5 cellular contexts compared by ENCODE assay signal in the genomic region with DNA sequence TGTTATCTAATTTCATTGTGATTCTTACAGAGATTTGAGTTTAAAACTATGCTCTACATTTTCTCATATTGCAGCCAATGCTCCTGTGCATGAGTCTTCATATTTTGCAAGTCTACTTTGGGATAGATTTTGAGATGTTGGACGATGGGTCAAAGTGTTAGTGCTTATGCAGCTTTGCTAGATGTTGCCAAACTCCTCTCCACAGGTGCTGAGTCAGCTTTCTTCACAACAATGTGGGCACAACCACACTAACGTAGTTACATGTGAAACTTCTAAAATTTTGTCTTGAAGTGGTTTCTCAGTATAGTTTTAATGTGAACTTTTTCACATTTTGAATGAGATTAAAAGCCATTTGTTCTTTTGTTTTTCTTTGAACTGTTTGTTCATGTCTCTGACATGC. TPM values are rescaled to one million over a fixed set of nuclear protein-coding genes. Genes with fewer than 3 reads are reported as not detected.
"Had no signal": no experiment of that assay in that cellular context is flagged by ENCODE, and none has a peak within 500 bp of the region (broad histone marks: within the 10 kb centered on the region; RNA-seq: fewer than 3 reads in every experiment).

No MANE protein-coding gene starts in this region.

RNA-seq across cellular contexts. Expression of a gene that starts 32.1 kb away (rescaled TPM):
- total RNA-seq: HT-29, OCI-LY7, PC-3, SK-MEL-5 had no signal
- polyA plus RNA-seq: SK-N-SH had no signal
